9 cellular contexts compared by ENCODE assay signal in the genomic region with DNA sequence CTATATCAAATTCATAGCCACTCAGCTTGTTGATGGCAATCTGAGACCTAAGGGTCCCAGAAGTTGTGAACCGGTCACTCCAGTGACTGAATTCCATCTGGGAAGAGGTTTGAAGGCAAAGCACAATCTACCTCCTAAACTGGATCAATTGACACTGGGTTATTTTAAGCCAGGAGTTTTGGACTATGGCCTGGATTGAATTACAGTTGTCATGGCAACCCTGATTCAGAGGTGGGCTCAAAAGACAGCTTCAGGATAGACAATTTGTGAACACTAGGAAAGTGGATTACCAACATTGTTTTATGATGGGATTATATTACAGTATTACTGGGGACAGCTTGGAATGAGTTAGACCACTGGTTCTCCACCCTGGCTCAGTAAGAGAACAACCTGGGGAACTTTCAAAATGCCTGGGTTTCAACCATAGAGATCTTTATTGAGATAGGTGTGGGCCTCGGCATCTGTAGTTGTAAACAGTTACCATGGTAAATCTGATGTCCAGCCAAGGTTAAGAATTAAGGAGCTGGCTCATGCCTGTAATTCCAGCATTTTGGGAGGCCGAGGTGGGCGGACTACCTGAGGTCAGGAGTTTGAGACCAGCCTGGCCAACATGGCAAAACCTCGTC. TPM values are rescaled to one million over a fixed set of nuclear protein-coding genes. Genes with fewer than 3 reads are reported as not detected.
DNase-seq lines count a peak whose midpoint lies in the region; ATAC-seq and FAIRE-seq lines count a peak whose summit lies in the region.
"Had no signal": no experiment of that assay in that cellular context is flagged by ENCODE, and none has a peak within 500 bp of the region (broad histone marks: within the 10 kb centered on the region; RNA-seq: fewer than 3 reads in every experiment).

No MANE protein-coding gene starts in this region.

- ATAC-seq in aorta (ENCODE audit: low FRiP score), result no peak
- no peak for ATAC-seq in activated T-cell treated with anti-CD3 and anti-CD28 coated beads, Interleukin-2, amount 50 U/mL, for 4 hours

- H3K9me3 ChIP-seq in aorta (ENCODE audit: control insufficient read depth, low read length), result no peaks in the 10 kb centered on the region

- H3K27me3 ChIP-seq in aorta (ENCODE audit: control insufficient read depth in 1 of 2, insufficient read depth in 2 of 2, low read length in 1 of 2), result no peaks in the 10 kb centered on the region
- H3K27me3 ChIP-seq: cardiac muscle cell had no signal

- H3K4me1 ChIP-seq in aorta (ENCODE audit: control insufficient read depth in 1 of 2, insufficient read depth in 2 of 2, low read length in 2 of 2), result peaks cover 2 to 3% of the 10 kb centered on the region in 2 donors

- DNase-seq in GM18507 (ENCODE audit: extremely low spot score, insufficient read length, low read depth) (no peak), NCI-H2227 (lab: John Stamatoyannopoulos, UW; ENCODE audit: unreplicated experiment) (peak; percentile 62), caudate nucleus (lab: John Stamatoyannopoulos, UW) (no peak), renal cortical epithelial cell (ENCODE audit: low read depth) (peak; percentile 40), aorta (no peak), SW480 (ENCODE audit: low spot score) (no peak)
- no peak for DNase-seq in activated CD4-positive, alpha-beta T cell treated with anti-CD3 and anti-CD28 coated beads for 4 hours
- no peak for DNase-seq in activated T-cell treated with anti-CD3 and anti-CD28 coated beads, Interleukin-2, amount 50 U/mL, for 4 hours

- peak; percentile 39 for FAIRE-seq in GM18507 (lab: Jason Lieb, UNC)

- intact Hi-C loops in aorta (cut with DNase I), result no loop called here

- no peak overlapping the region for H3K4me3 Mint-ChIP-seq in activated T-cell treated with anti-CD3 and anti-CD28 coated beads, Interleukin-2, amount 50 U/mL, for 4 hours

- peaks cover 0 to 4% of the 10 kb centered on the region in 2 donors for H3K36me3 ChIP-seq in aorta (ENCODE audit: control insufficient read depth in 1 of 2, insufficient read depth in 2 of 2, low read length in 1 of 2)
- H3K36me3 ChIP-seq: cardiac muscle cell had no signal

- peaks cover 42% of the 10 kb centered on the region for H3K36me3 Mint-ChIP-seq in activated T-cell treated with anti-CD3 and anti-CD28 coated beads, Interleukin-2, amount 50 U/mL, for 4 hours (ENCODE audit: insufficient read depth)

- 43% methylated on average over 5 of the region's 5 CpGs for WGBS in aorta, 2 donors

- peaks cover 66% of the 10 kb centered on the region for H3K4me1 Mint-ChIP-seq in activated T-cell treated with anti-CD3 and anti-CD28 coated beads, Interleukin-2, amount 50 U/mL, for 4 hours (ENCODE audit: low read depth)

- H3K27me3 Mint-ChIP-seq in activated T-cell treated with anti-CD3 and anti-CD28 coated beads, Interleukin-2, amount 50 U/mL, for 4 hours (ENCODE audit: low read depth), result no peaks in the 10 kb centered on the region

- H3K9me3 Mint-ChIP-seq in activated T-cell treated with anti-CD3 and anti-CD28 coated beads, Interleukin-2, amount 50 U/mL, for 4 hours, result no peaks in the 10 kb centered on the region

- H3K27ac ChIP-seq in caudate nucleus (ENCODE audit: low read depth, low read length), result peak overlapping the region; percentile 63
- H3K27ac ChIP-seq in aorta (ENCODE audit: low read depth in 1 of 2, low read length in 2 of 2), result peak overlapping the region in 1 of 2 donors; percentile 36
- H3K27ac ChIP-seq: cardiac muscle cell had no signal

- no peak overlapping the region for H3K4me3 ChIP-seq in aorta (ENCODE audit: low read length in 2 of 2)
- H3K4me3 ChIP-seq: cardiac muscle cell had no signal

RNA-seq across cellular contexts. Expression of a gene that starts 58.8 kb away (rescaled TPM):
- total RNA-seq in renal cortical epithelial cell (30.2 and 32.3 TPM in 2 replicates), aorta (10 to 100 TPM; 20.4 to 21.5 TPM)
- 10 to 100 TPM; 10.1 to 13.3 TPM for polyA plus RNA-seq in aorta
- 10 to 100 TPM; 38.2 to 42.1 (median 41.0) TPM for total RNA-seq in activated T-cell treated with anti-CD3 and anti-CD28 coated beads, Interleukin-2, amount 50 U/mL, for 4 hours

Comparison
In these comparisons a context has a peak if more than half of its experiments do, and no peak if none do; other contexts are left out.
1. DNase-seq: peak in NCI-H2227 (single experiment) and renal cortical epithelial cell (single experiment); none in GM18507 (single experiment), caudate nucleus (0 of 61), activated CD4-positive, alpha-beta T cell treated with anti-CD3 and anti-CD28 coated beads for 4 hours (0 of 2), aorta (0 of 2), SW480 (single experiment) and activated T-cell treated with anti-CD3 and anti-CD28 coated beads, Interleukin-2, amount 50 U/mL, for 4 hours (single experiment).